Comparison of ENCODE assay signal across 17 cellular contexts in genomic region chr3:20022954-20023644, GRCh38. TPM values are rescaled to one million over a fixed set of nuclear protein-coding genes. Genes with fewer than 3 reads are reported as not detected.
A peak's percentile ranks its signal among the peaks of the same experiment; 100 is the strongest.
DNase-seq lines count a peak whose midpoint lies in the region; ATAC-seq and TF ChIP-seq lines count a peak whose summit lies in the region.
"Had no signal": no experiment of that assay in that cellular context is flagged by ENCODE, and none has a peak within 500 bp of the region (broad histone marks: within the 10 kb centered on the region; RNA-seq: fewer than 3 reads in every experiment).

No MANE protein-coding gene starts in this region.

- intact Hi-C loops in ascending aorta (cut with DNase I): no loop called here

- peak; percentile 60 for DNase-seq in NCI-H82 treated with DMSO at 0.1 percent for 48 hours (lab: John Stamatoyannopoulos, UW; ENCODE audit: unreplicated experiment)
- no peak for DNase-seq in ascending aorta (ENCODE audit: low spot score in 2 of 2)
- no peak for DNase-seq in NCI-H2029 treated with DMSO at 0.1 percent for 48 hours (lab: John Stamatoyannopoulos, UW)
- no peak for DNase-seq in NCI-H524 treated with DMSO at 0.1 percent for 48 hours (lab: John Stamatoyannopoulos, UW)
- DNase-seq: activated CD4-positive, alpha-beta T cell treated with anti-CD3 and anti-CD28 coated beads, Interleukin-2, amount 50 U/mL, for 4 hours; activated gamma-delta T cell treated with Interleukin-2 at 50 U/mL for 16 hours; CD4-positive, alpha-beta memory T cell; NCI-H1417; NCI-H345; T-helper 2 cell had no signal

- ATAC-seq in HG03439 (IDR thresholded peaks at IDR 0.05; ENCODE audit: unreplicated experiment): no peak

- H3K4me1 ChIP-seq in ascending aorta: peaks cover 4 to 14% of the 10 kb centered on the region in 2 donors
- H3K4me1 ChIP-seq in muscle layer of duodenum (ENCODE audit: control insufficient read depth in 1 of 2, insufficient read depth in 2 of 2, low read length in 2 of 2): peaks cover 0 to 12% of the 10 kb centered on the region in 2 donors

- H3K4me3 ChIP-seq in ascending aorta: no peak overlapping the region
- H3K4me3 ChIP-seq in muscle layer of duodenum (ENCODE audit: low read depth in 1 of 2, low read length in 2 of 2): no peak overlapping the region
- H3K4me3 ChIP-seq: body of pancreas had no signal

- H3K27me3 ChIP-seq in ascending aorta: no peaks in the 10 kb centered on the region
- no peaks in the 10 kb centered on the region for H3K27me3 ChIP-seq in muscle layer of duodenum (ENCODE audit: low read depth, low read length)
- H3K27me3 ChIP-seq: body of pancreas had no signal

- H3K36me3 ChIP-seq in ascending aorta (no peaks in the 10 kb centered on the region), muscle layer of duodenum (ENCODE audit: control insufficient read depth in 1 of 2, insufficient read depth in 2 of 2, low read length in 2 of 2) (no peaks in the 10 kb centered on the region)

- H3K9me3 ChIP-seq in ascending aorta (no peaks in the 10 kb centered on the region), muscle layer of duodenum (ENCODE audit: control insufficient read depth in 1 of 2, low read length in 2 of 2) (no peaks in the 10 kb centered on the region)
- H3K9me3 ChIP-seq: body of pancreas had no signal

- peak overlapping the region; percentile 55 to 71 for H3K27ac ChIP-seq in ascending aorta
- peak overlapping the region; percentile 33 for H3K27ac ChIP-seq in muscle layer of duodenum (ENCODE audit: low read length)
- H3K27ac ChIP-seq in temporal lobe (ENCODE audit: low read depth, low read length): peak overlapping the region; percentile 23

- TF ChIP-seq CTCF in ascending aorta (IDR thresholded peaks at IDR 0.05): no peak

RNA-seq across cellular contexts. Expression of gene PP2D1, which starts 11.0 kb away (rescaled TPM):
- total RNA-seq in ascending aorta (not detected), temporal lobe (not detected)
- total RNA-seq: body of pancreas; CD4-positive, alpha-beta memory T cell; G401; lung microvascular endothelial cell; RPMI7951 had no signal

RNA-seq across cellular contexts. Expression of gene KAT2B, which starts 17.1 kb away (rescaled TPM):
- total RNA-seq in ascending aorta (10.5 TPM), temporal lobe (14.5 TPM)
